Comparison of ENCODE assay signal across 28 cellular contexts in the genomic region with DNA sequence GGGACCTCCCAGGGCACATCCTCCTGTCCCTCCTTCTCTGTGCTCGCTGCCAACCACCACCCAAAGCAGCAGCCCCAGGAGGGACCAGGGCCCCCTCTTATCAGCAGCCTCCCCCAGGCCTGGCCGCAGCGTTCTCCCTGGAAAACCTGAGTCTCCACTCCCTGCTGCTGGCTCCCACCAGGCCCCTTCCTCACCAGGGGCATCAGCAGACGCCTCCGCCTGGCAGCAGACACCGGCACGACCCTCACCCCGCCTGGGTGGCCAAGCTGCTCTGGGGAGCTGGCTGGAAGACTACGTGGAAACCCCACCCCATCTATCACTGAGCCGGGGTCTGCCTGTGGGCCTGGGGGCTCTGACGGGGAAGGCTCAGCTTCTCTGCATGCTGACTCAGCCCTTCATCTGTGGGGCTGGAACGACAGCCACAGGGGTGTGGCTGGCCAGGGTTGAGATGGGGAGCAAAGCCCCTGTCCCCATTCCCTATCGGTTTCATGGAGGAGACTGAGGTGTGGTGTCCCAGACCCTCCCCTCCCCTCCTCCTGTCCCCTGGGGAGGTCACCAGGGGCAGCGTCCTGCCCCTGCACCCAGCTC. TPM values are rescaled to one million over a fixed set of nuclear protein-coding genes. Genes with fewer than 3 reads are reported as not detected.
"Had no signal": no experiment of that assay in that cellular context is flagged by ENCODE, and none has a peak within 500 bp of the region (broad histone marks: within the 10 kb centered on the region; RNA-seq: fewer than 3 reads in every experiment).

No MANE protein-coding gene starts in this region.

- H3K4me1 ChIP-seq: ascending aorta, body of pancreas had no signal

- DNase-seq: activated B cell treated with CpG ODN at 0.5 μM for 24 hours; activated CD4-positive, alpha-beta T cell treated with anti-CD3 and anti-CD28 coated beads for 1 hour; activated CD4-positive, alpha-beta T cell treated with anti-CD3 and anti-CD28 coated beads, Interleukin-2, amount 10 ng/mL, durations not matched to agents 24 days and 14 days; activated CD4-positive, alpha-beta T cell treated with anti-CD3 and anti-CD28 coated beads, Interleukin-2, amount 50 U/mL, for 48 hours; activated CD8-positive, alpha-beta memory T cell treated with anti-CD3 and anti-CD28 coated beads, Interleukin-2, amount 10 ng/mL, durations not matched to agents 7 days and 5 days; activated effector memory CD4-positive, alpha-beta T cell treated with anti-CD3 and anti-CD28 coated beads, Interleukin-2, amount 50 U/mL, for 16 hours; activated naive CD4-positive, alpha-beta T cell treated with Interleukin-2 at 50 U/mL for 16 hours; activated naive CD8-positive, alpha-beta T cell treated with anti-CD3 and anti-CD28 coated beads, Interleukin-2, amount 50 U/mL, for 24 hours; activated T-cell treated with anti-CD3 and anti-CD28 coated beads, Interleukin-2, amount 50 U/mL, for 24 hours; amniotic stem cell; body of pancreas; central memory CD4-positive, alpha-beta T cell; MM.1S; NCI-H1105; NCI-H1436; NCI-H2029 treated with DMSO at 0.1 percent for 48 hours; NCI-H345; NCI-H510A; NCI-H526 treated with DMSO at 0.1 percent for 48 hours; NCI-H82; SIG-M5; T-helper 17 cell; T-helper 9 cell had no signal

- H3K4me3 Mint-ChIP-seq: activated B cell treated with CpG ODN at 0.5 μM for 24 hours; activated CD4-positive, alpha-beta T cell treated with anti-CD3 and anti-CD28 coated beads, Interleukin-2, amount 10 ng/mL, durations not matched to agents 24 days and 14 days; activated CD8-positive, alpha-beta memory T cell treated with anti-CD3 and anti-CD28 coated beads, Interleukin-2, amount 10 ng/mL, durations not matched to agents 7 days and 5 days; activated naive CD8-positive, alpha-beta T cell treated with anti-CD3 and anti-CD28 coated beads, Interleukin-2, amount 50 U/mL, for 24 hours; activated T-cell treated with anti-CD3 and anti-CD28 coated beads, Interleukin-2, amount 50 U/mL, for 24 hours; T-helper 17 cell had no signal

- ATAC-seq: activated CD8-positive, alpha-beta memory T cell treated with anti-CD3 and anti-CD28 coated beads, Interleukin-2, amount 10 ng/mL, durations not matched to agents 7 days and 5 days; activated naive CD4-positive, alpha-beta T cell treated with anti-CD3 and anti-CD28 coated beads, Interleukin-2, amount 50 U/mL, for 72 hours; activated naive CD8-positive, alpha-beta T cell treated with anti-CD3 and anti-CD28 coated beads, Interleukin-2, amount 50 U/mL, for 24 hours; body of pancreas; T-helper 17 cell had no signal

- H3K27me3 ChIP-seq: ascending aorta, body of pancreas had no signal

- H3K27ac ChIP-seq: ascending aorta, body of pancreas had no signal

- H3K27me3 Mint-ChIP-seq: activated CD4-positive, alpha-beta T cell treated with anti-CD3 and anti-CD28 coated beads, Interleukin-2, amount 10 ng/mL, durations not matched to agents 24 days and 14 days; activated CD8-positive, alpha-beta memory T cell treated with anti-CD3 and anti-CD28 coated beads, Interleukin-2, amount 10 ng/mL, durations not matched to agents 7 days and 5 days had no signal

- H3K9me3 Mint-ChIP-seq: activated B cell treated with CpG ODN at 0.5 μM for 24 hours; activated CD4-positive, alpha-beta T cell treated with anti-CD3 and anti-CD28 coated beads, Interleukin-2, amount 10 ng/mL, durations not matched to agents 24 days and 14 days; activated naive CD4-positive, alpha-beta T cell treated with anti-CD3 and anti-CD28 coated beads, Interleukin-2, amount 50 U/mL, for 72 hours; activated naive CD8-positive, alpha-beta T cell treated with anti-CD3 and anti-CD28 coated beads, Interleukin-2, amount 50 U/mL, for 24 hours; activated T-cell treated with anti-CD3 and anti-CD28 coated beads, Interleukin-2, amount 50 U/mL, for 24 hours had no signal

- H3K36me3 Mint-ChIP-seq: activated CD8-positive, alpha-beta memory T cell treated with anti-CD3 and anti-CD28 coated beads, Interleukin-2, amount 10 ng/mL, durations not matched to agents 7 days and 5 days; activated naive CD4-positive, alpha-beta T cell treated with anti-CD3 and anti-CD28 coated beads, Interleukin-2, amount 50 U/mL, for 72 hours had no signal

- H3K4me1 Mint-ChIP-seq: activated B cell treated with CpG ODN at 0.5 μM for 24 hours; activated CD4-positive, alpha-beta T cell treated with anti-CD3 and anti-CD28 coated beads, Interleukin-2, amount 10 ng/mL, durations not matched to agents 24 days and 14 days; activated CD8-positive, alpha-beta memory T cell treated with anti-CD3 and anti-CD28 coated beads, Interleukin-2, amount 10 ng/mL, durations not matched to agents 7 days and 5 days; activated naive CD8-positive, alpha-beta T cell treated with anti-CD3 and anti-CD28 coated beads, Interleukin-2, amount 50 U/mL, for 24 hours; T-helper 17 cell had no signal

- H3K36me3 ChIP-seq: ascending aorta had no signal

- H3K4me3 ChIP-seq: ascending aorta, body of pancreas had no signal

- H3K27ac Mint-ChIP-seq: activated B cell treated with CpG ODN at 0.5 μM for 24 hours; activated CD4-positive, alpha-beta T cell treated with anti-CD3 and anti-CD28 coated beads, Interleukin-2, amount 10 ng/mL, durations not matched to agents 24 days and 14 days; activated CD8-positive, alpha-beta memory T cell treated with anti-CD3 and anti-CD28 coated beads, Interleukin-2, amount 10 ng/mL, durations not matched to agents 7 days and 5 days; activated naive CD4-positive, alpha-beta T cell treated with anti-CD3 and anti-CD28 coated beads, Interleukin-2, amount 50 U/mL, for 72 hours; activated naive CD8-positive, alpha-beta T cell treated with anti-CD3 and anti-CD28 coated beads, Interleukin-2, amount 50 U/mL, for 24 hours; activated T-cell treated with anti-CD3 and anti-CD28 coated beads, Interleukin-2, amount 50 U/mL, for 24 hours; T-helper 17 cell had no signal

- H3K9me3 ChIP-seq: ascending aorta, body of pancreas had no signal

RNA-seq across cellular contexts. Expression of a gene that starts 19.2 kb away (rescaled TPM):
- total RNA-seq: activated B cell treated with CpG ODN at 0.5 μM for 24 hours; activated CD4-positive, alpha-beta T cell treated with anti-CD3 and anti-CD28 coated beads, Interleukin-2, amount 10 ng/mL, durations not matched to agents 24 days and 14 days; activated CD8-positive, alpha-beta memory T cell treated with anti-CD3 and anti-CD28 coated beads, Interleukin-2, amount 10 ng/mL, durations not matched to agents 7 days and 5 days; activated naive CD4-positive, alpha-beta T cell treated with anti-CD3 and anti-CD28 coated beads, Interleukin-2, amount 50 U/mL, for 72 hours; ascending aorta; OCI-LY7; RPMI7951; T-helper 17 cell had no signal

RNA-seq across cellular contexts. Expression of a gene that starts 29.3 kb away (rescaled TPM):
- total RNA-seq: activated B cell treated with CpG ODN at 0.5 μM for 24 hours; activated CD4-positive, alpha-beta T cell treated with anti-CD3 and anti-CD28 coated beads, Interleukin-2, amount 10 ng/mL, durations not matched to agents 24 days and 14 days; activated CD8-positive, alpha-beta memory T cell treated with anti-CD3 and anti-CD28 coated beads, Interleukin-2, amount 10 ng/mL, durations not matched to agents 7 days and 5 days; activated naive CD4-positive, alpha-beta T cell treated with anti-CD3 and anti-CD28 coated beads, Interleukin-2, amount 50 U/mL, for 72 hours; ascending aorta; body of pancreas; bronchial epithelial cell; OCI-LY7; RPMI7951; T-helper 17 cell had no signal
